ENCODE assay signal across 9 cellular contexts in the genomic region with DNA sequence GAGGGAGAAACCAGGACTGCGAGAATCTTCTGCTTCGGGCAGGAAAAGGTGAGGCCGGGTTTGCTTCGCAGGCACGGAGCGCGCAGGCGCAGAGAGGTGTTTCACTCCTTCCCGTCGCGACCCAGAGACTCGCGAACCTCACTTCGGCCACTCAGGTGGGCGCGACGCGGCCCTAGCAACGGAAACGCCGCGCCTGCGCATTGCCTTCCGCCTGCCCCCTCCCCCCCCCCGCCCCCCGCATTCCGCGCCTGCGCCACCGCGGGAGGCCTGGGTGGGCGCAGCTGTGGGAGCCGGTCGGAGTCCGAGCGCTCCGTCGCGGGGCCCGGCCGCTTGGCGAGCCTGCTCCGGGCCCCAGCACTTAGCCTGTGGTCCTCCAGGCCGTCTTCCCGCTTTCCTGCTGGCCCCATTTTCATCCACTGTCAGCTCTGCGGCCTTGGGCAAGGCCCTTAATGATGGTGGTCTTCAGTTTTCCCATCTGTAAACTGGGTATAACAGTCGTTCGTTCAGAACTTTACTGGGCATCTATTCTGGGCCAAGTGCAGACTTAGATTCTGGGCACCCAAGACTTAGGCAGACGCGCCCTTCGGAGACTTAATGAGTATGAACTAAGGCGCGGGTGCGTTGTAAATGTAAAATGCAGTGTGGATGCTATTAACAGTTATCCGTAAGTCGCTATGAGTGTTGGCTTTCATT.
DNase-seq lines count a peak whose midpoint lies in the region; ATAC-seq and TF ChIP-seq lines count a peak whose summit lies in the region.
"Had no signal": no experiment of that assay in that cellular context is flagged by ENCODE, and none has a peak within 500 bp of the region (broad histone marks: within the 10 kb centered on the region; RNA-seq: fewer than 3 reads in every experiment).

No MANE protein-coding gene starts in this region.

- no peak overlapping the region for H3K27ac ChIP-seq in ACC112 (ENCODE audit: low read depth, low read length)
- no peak overlapping the region for H3K27ac ChIP-seq in ascending aorta
- H3K27ac ChIP-seq: BLaER1 treated with 17β-estradiol and CSF1 and Interleukin-3, amounts not matched to agents 10 nM and 100 nM had no signal

- intact Hi-C loops in ascending aorta (cut with DNase I): no loop called here

- H3K4me3 ChIP-seq in ACC112 (ENCODE audit: low read depth, low read length): peak overlapping the region; percentile 74
- peak overlapping the region; percentile 59 for H3K4me3 ChIP-seq in ascending aorta
- H3K4me3 ChIP-seq: BLaER1 treated with 17β-estradiol and CSF1 and Interleukin-3, amounts not matched to agents 10 nM and 100 nM had no signal

- DNase-seq in T follicular helper cell (ENCODE audit: low read depth) (peak; percentile 25), ascending aorta (ENCODE audit: low spot score in 2 of 2) (no peak), iPS-NIHi11 (ENCODE audit: low spot score) (peak; percentile 88), NCI-H187 treated with DMSO at 0.1 percent for 48 hours (lab: John Stamatoyannopoulos, UW) (no peak)
- DNase-seq in stimulated activated CD4-positive, alpha-beta T cell treated with anti-CD3 and anti-CD28 coated beads, Interleukin-15, amount 100 ng/mL, for 1 hour (ENCODE audit: low read depth in 1 of 2, low spot score in 1 of 2): peak; percentile 25 to 28

- no peaks in the 10 kb centered on the region for H3K79me2 ChIP-seq in ACC112 (ENCODE audit: control insufficient read depth, insufficient read depth, low read length, unreplicated experiment)

- ATAC-seq in GM18519 (IDR thresholded peaks at IDR 0.05; ENCODE audit: low FRiP score, unreplicated experiment) (no peak), HG03095 (IDR thresholded peaks at IDR 0.05; ENCODE audit: unreplicated experiment) (no peak)

- H3K4me1 ChIP-seq in ACC112 (ENCODE audit: control insufficient read depth, insufficient read depth, low read length, unreplicated experiment): no peaks in the 10 kb centered on the region
- no peaks in the 10 kb centered on the region for H3K4me1 ChIP-seq in ascending aorta

- H3K36me3 ChIP-seq in ACC112 (ENCODE audit: insufficient read depth, low read length) (no peaks in the 10 kb centered on the region), ascending aorta (no peaks in the 10 kb centered on the region)
- H3K36me3 ChIP-seq: BLaER1 treated with 17β-estradiol and CSF1 and Interleukin-3, amounts not matched to agents 10 nM and 100 nM had no signal

- H3K9me3 ChIP-seq in ascending aorta: no peaks in the 10 kb centered on the region

- H3K27me3 ChIP-seq in ACC112 (ENCODE audit: insufficient read depth, low read length): peaks cover 67% of the 10 kb centered on the region
- H3K27me3 ChIP-seq in ascending aorta: no peaks in the 10 kb centered on the region
- H3K27me3 ChIP-seq: BLaER1 treated with 17β-estradiol and CSF1 and Interleukin-3, amounts not matched to agents 10 nM and 100 nM had no signal

- H2AFZ ChIP-seq in ACC112 (ENCODE audit: low read length, unreplicated experiment): peak overlapping the region; percentile 25

- TF ChIP-seq CTCF in ascending aorta (IDR thresholded peaks at IDR 0.05): no peak

Comparison
In these comparisons a context has a peak if more than half of its experiments do, and no peak if none do; other contexts are left out.
1. DNase-seq: peak in T follicular helper cell (single experiment), iPS-NIHi11 (single experiment) and stimulated activated CD4-positive, alpha-beta T cell treated with anti-CD3 and anti-CD28 coated beads, Interleukin-15, amount 100 ng/mL, for 1 hour (2 of 2); none in ascending aorta (0 of 2) and NCI-H187 treated with DMSO at 0.1 percent for 48 hours (single experiment).